ENCODE assay signal across 1 cellular context in the genomic region with DNA sequence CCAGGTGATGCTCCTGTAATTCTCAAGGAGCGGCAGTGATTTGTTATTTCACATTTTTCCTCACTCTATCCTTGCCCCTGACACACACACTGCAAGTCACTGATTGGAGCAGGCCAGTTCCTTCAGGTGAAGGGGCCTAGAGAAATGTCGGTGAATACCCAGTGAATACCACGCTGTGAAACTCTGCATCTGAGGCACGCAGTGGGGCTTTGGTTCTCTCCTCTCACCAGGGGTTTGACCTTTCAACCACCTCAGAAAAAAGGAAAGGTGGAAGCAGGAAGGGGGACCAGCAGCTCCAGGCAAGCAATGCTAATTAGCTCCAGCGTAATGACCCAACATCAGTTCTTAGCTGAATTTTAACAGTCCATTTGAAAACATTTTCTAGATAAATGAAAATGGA.
TF ChIP-seq lines count a peak whose summit lies in the region.

No MANE protein-coding gene starts in this region.

TF ChIP-seq in GM23338, 12 proteins besides CTCF, POLR2A, EP300 and RAD21 (continued from another document):
- TF ChIP-seq, protein P1, sequence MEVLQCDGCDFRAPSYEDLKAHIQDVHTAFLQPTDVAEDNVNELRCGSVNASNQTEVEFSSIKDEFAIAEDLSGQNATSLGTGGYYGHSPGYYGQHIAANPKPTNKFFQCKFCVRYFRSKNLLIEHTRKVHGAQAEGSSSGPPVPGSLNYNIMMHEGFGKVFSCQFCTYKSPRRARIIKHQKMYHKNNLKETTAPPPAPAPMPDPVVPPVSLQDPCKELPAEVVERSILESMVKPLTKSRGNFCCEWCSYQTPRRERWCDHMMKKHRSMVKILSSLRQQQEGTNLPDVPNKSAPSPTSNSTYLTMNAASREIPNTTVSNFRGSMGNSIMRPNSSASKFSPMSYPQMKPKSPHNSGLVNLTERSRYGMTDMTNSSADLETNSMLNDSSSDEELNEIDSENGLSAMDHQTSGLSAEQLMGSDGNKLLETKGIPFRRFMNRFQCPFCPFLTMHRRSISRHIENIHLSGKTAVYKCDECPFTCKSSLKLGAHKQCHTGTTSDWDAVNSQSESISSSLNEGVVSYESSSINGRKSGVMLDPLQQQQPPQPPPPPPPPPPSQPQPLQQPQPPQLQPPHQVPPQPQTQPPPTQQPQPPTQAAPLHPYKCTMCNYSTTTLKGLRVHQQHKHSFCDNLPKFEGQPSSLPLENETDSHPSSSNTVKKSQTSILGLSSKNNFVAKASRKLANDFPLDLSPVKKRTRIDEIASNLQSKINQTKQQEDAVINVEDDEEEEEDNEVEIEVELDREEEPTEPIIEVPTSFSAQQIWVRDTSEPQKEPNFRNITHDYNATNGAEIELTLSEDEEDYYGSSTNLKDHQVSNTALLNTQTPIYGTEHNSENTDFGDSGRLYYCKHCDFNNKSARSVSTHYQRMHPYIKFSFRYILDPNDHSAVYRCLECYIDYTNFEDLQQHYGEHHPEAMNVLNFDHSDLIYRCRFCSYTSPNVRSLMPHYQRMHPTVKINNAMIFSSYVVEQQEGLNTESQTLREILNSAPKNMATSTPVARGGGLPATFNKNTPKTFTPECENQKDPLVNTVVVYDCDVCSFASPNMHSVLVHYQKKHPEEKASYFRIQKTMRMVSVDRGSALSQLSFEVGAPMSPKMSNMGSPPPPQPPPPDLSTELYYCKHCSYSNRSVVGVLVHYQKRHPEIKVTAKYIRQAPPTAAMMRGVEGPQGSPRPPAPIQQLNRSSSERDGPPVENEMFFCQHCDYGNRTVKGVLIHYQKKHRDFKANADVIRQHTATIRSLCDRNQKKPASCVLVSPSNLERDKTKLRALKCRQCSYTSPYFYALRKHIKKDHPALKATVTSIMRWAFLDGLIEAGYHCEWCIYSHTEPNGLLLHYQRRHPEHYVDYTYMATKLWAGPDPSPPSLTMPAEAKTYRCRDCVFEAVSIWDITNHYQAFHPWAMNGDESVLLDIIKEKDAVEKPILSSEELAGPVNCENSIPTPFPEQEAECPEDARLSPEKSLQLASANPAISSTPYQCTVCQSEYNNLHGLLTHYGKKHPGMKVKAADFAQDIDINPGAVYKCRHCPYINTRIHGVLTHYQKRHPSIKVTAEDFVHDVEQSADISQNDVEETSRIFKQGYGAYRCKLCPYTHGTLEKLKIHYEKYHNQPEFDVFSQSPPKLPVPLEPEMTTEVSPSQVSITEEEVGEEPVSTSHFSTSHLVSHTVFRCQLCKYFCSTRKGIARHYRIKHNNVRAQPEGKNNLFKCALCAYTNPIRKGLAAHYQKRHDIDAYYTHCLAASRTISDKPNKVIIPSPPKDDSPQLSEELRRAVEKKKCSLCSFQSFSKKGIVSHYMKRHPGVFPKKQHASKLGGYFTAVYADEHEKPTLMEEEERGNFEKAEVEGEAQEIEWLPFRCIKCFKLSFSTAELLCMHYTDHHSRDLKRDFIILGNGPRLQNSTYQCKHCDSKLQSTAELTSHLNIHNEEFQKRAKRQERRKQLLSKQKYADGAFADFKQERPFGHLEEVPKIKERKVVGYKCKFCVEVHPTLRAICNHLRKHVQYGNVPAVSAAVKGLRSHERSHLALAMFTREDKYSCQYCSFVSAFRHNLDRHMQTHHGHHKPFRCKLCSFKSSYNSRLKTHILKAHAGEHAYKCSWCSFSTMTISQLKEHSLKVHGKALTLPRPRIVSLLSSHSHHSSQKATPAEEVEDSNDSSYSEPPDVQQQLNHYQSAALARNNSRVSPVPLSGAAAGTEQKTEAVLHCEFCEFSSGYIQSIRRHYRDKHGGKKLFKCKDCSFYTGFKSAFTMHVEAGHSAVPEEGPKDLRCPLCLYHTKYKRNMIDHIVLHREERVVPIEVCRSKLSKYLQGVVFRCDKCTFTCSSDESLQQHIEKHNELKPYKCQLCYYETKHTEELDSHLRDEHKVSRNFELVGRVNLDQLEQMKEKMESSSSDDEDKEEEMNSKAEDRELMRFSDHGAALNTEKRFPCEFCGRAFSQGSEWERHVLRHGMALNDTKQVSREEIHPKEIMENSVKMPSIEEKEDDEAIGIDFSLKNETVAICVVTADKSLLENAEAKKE (CRISPR knock-in tag; IDR thresholded peaks at IDR 0.05) = 0 out of 2 replicates have a peak, but pooled peaks have one; percentile 31
- TF ChIP-seq EZH2 (IDR thresholded peaks at IDR 0.05; ENCODE audit: low read depth, unreplicated experiment) = no peak
- no peak for TF ChIP-seq ZNF331 (CRISPR knock-in tag; IDR thresholded peaks at IDR 0.05; ENCODE audit: low read depth)
